ENCODE assay signal across 13 cellular contexts in genomic region chr14:105340821-105341408, GRCh38. TPM values are rescaled to one million over a fixed set of nuclear protein-coding genes. Genes with fewer than 3 reads are reported as not detected.
A peak's percentile ranks its signal among the peaks of the same experiment; 100 is the strongest.
DNase-seq lines count a peak whose midpoint lies in the region; ATAC-seq and TF ChIP-seq lines count a peak whose summit lies in the region.
"Had no signal": no experiment of that assay in that cellular context is flagged by ENCODE, and none has a peak within 500 bp of the region (broad histone marks: within the 10 kb centered on the region; RNA-seq: fewer than 3 reads in every experiment).

No MANE protein-coding gene starts in this region.

- H3K9ac ChIP-seq in adipocyte (ENCODE audit: low read length), result peak overlapping the region; percentile 70
- no peak overlapping the region for H3K9ac ChIP-seq in SK-N-SH

- TF ChIP-seq RAD21 in SK-N-SH (IDR thresholded peaks at IDR 0.05; ENCODE audit: low read length), result no peak

- no peak for TF ChIP-seq POLR2A in erythroblast (IDR thresholded peaks at IDR 0.05; ENCODE audit: low read length)

- DNase-seq in adipocyte (ENCODE audit: low read depth), result no peak
- DNase-seq in glutamatergic neuron, result no peak
- peak; percentile 55 for DNase-seq in putamen (ENCODE audit: low spot score)
- DNase-seq in SK-N-SH, result no peak
- no peak for DNase-seq in erythroblast (lab: John Stamatoyannopoulos, UW)
- DNase-seq: effector CD8-positive, alpha-beta T cell; GDM1; PC-9; stimulated activated naive CD4-positive, alpha-beta T cell treated with Interleukin-2 at 50 U/mL for 16 hours had no signal

- TF ChIP-seq EP300 in SK-N-SH (IDR thresholded peaks at IDR 0.05; ENCODE audit: borderline replicate concordance in 1 of 2, low read depth in 1 of 2, low read length in 1 of 2), result no peak

- POLR2A ChIA-PET in SK-N-SH (lab: Yijun Ruan, JAX), result interaction anchor here (0.7 kb wide), 1 partner anchor 174 kb away, joined by 3 read pairs; no protein-coding TSS in a partner anchor

- CTCF ChIA-PET in SK-N-SH (lab: Yijun Ruan, JAX), result interaction anchor here (0.9 to 1.3 kb wide), 3 partner anchors 11 to 250 kb away, joined by 3 to 5 read pairs (median 4); no protein-coding TSS in a partner anchor

- H3K4me1 Mint-ChIP-seq in glutamatergic neuron (ENCODE audit: low read depth, unreplicated experiment), result peaks cover 32% of the 10 kb centered on the region

- H3K27ac Mint-ChIP-seq in glutamatergic neuron (ENCODE audit: unreplicated experiment), result peak overlapping the region; percentile 64

- H3K9me2 ChIP-seq in DOHH2 (replicated peaks; ENCODE audit: control insufficient read depth, low read length), result no peaks in the 10 kb centered on the region
- H3K9me2 ChIP-seq in SK-N-SH, result no peaks in the 10 kb centered on the region

- H3K36me3 ChIP-seq in DOHH2 (ENCODE audit: control insufficient read depth, low read length) (no peaks in the 10 kb centered on the region), adipocyte (ENCODE audit: control insufficient read depth, insufficient read depth, low read length, severe bottlenecking) (no peaks in the 10 kb centered on the region), SK-N-SH (replicated peaks in 1 of 2; ENCODE audit: control insufficient read depth in 1 of 2, insufficient read depth in 2 of 2, low read length in 1 of 2) (no peaks in the 10 kb centered on the region)

- H3K4me3 ChIP-seq in DOHH2 (ENCODE audit: low read length), result no peak overlapping the region
- no peak overlapping the region for H3K4me3 ChIP-seq in adipocyte (ENCODE audit: low read length)
- H3K4me3 ChIP-seq in SK-N-SH (ENCODE audit: low read depth in 2 of 2, low read length in 1 of 2), result no peak overlapping the region
- H3K4me3 ChIP-seq: PC-9 had no signal

- peaks cover 23% of the 10 kb centered on the region for H3K9me3 Mint-ChIP-seq in glutamatergic neuron (ENCODE audit: unreplicated experiment)

- 86% methylated on average over 11 of the region's 15 CpGs for WGBS in SK-N-SH (ENCODE audit: low lambda C conversion rate)

- no peak overlapping the region for H3K27ac ChIP-seq in DOHH2 (ENCODE audit: low read depth, low read length)
- H3K27ac ChIP-seq in SK-N-SH (ENCODE audit: low read depth in 2 of 2, low read length in 1 of 2), result no peak overlapping the region
- H3K27ac ChIP-seq: PC-9 had no signal

- H3K36me3 Mint-ChIP-seq in glutamatergic neuron (ENCODE audit: unreplicated experiment), result peaks cover 6% of the 10 kb centered on the region

- peaks cover 3% of the 10 kb centered on the region; the same call in 1 of the 2 replicates for H3F3A ChIP-seq in DOHH2 (ENCODE audit: control insufficient read depth, insufficient read depth)
- H3F3A ChIP-seq in SK-N-SH (replicated peaks; ENCODE audit: insufficient read depth), result no peaks in the 10 kb centered on the region

- no peak for TF ChIP-seq CTCF in DOHH2 (IDR thresholded peaks at IDR 0.05; ENCODE audit: low read depth, low read length, poor library complexity, severe bottlenecking)
- no peak for TF ChIP-seq CTCF in glutamatergic neuron (IDR thresholded peaks at IDR 0.05; ENCODE audit: partially characterized antibody, unreplicated experiment)
- no peak for TF ChIP-seq CTCF in SK-N-SH (IDR thresholded peaks at IDR 0.05)

- no peak overlapping the region for H3K4me3 Mint-ChIP-seq in glutamatergic neuron (ENCODE audit: unreplicated experiment)
- H3K4me3 Mint-ChIP-seq: CD14-positive monocyte had no signal

- no peaks in the 10 kb centered on the region for H3K79me2 ChIP-seq in DOHH2 (ENCODE audit: control insufficient read depth, low read length)
- peaks cover 24% of the 10 kb centered on the region for H3K79me2 ChIP-seq in SK-N-SH (ENCODE audit: insufficient read depth)

- H3K27me3 Mint-ChIP-seq in glutamatergic neuron (ENCODE audit: unreplicated experiment), result peaks cover 16% of the 10 kb centered on the region

- no peaks in the 10 kb centered on the region for H4K20me1 ChIP-seq in DOHH2 (ENCODE audit: control insufficient read depth, insufficient read depth, low read depth, low read length)
- H4K20me1 ChIP-seq in SK-N-SH (ENCODE audit: insufficient read depth), result peaks cover 59% of the 10 kb centered on the region

- H3K27me3 ChIP-seq in DOHH2 (ENCODE audit: control insufficient read depth, low read length), result no peaks in the 10 kb centered on the region
- no peaks in the 10 kb centered on the region for H3K27me3 ChIP-seq in adipocyte (replicated peaks; ENCODE audit: control insufficient read depth, insufficient read depth, low read length)
- no peaks in the 10 kb centered on the region for H3K27me3 ChIP-seq in SK-N-SH (ENCODE audit: insufficient read depth)

- no peak overlapping the region for H2AFZ ChIP-seq in SK-N-SH (ENCODE audit: low read depth)
- H2AFZ ChIP-seq: PC-9 had no signal

- H3K9me3 ChIP-seq in DOHH2 (ENCODE audit: control insufficient read depth, insufficient read depth, low read length) (no peaks in the 10 kb centered on the region), adipocyte (ENCODE audit: control insufficient read depth, low read length) (no peaks in the 10 kb centered on the region), SK-N-SH (peaks cover 9% of the 10 kb centered on the region; the same call in 1 of the 2 replicates)

- ATAC-seq in HG03354 (IDR thresholded peaks at IDR 0.05; ENCODE audit: poor library complexity, severe bottlenecking, unreplicated experiment) (no peak), GM19351 (IDR thresholded peaks at IDR 0.05; ENCODE audit: unreplicated experiment) (no peak)

- H3K4me1 ChIP-seq in DOHH2 (ENCODE audit: control insufficient read depth, low read length) (peaks cover 16% of the 10 kb centered on the region), adipocyte (ENCODE audit: control insufficient read depth, insufficient read depth, low read length) (peaks cover 22% of the 10 kb centered on the region), SK-N-SH (ENCODE audit: control insufficient read depth in 1 of 2, insufficient read depth in 2 of 2, low read depth in 1 of 2, low read length in 1 of 2) (peaks cover 0 to 21% of the 10 kb centered on the region in 2 experiments; a peak in 1 of 4 replicates)

- H3K4me2 ChIP-seq in DOHH2 (ENCODE audit: low read length) (peak overlapping the region; percentile 19), SK-N-SH (no peak overlapping the region)
- H3K4me2 ChIP-seq: PC-9 had no signal

TF ChIP-seq in SK-N-SH, 30 proteins besides CTCF, POLR2A, EP300 and RAD21:
- TF ChIP-seq YY1 (IDR thresholded peaks at IDR 0.05; ENCODE audit: low read depth) (no peak), REST (IDR thresholded peaks at IDR 0.05; ENCODE audit: low read depth, low read length) (no peak), MAX (IDR thresholded peaks at IDR 0.05; ENCODE audit: low read depth) (no peak), TAF1 (IDR thresholded peaks at IDR 0.05; ENCODE audit: borderline replicate concordance, low read depth, low read length) (no peak), FOXJ3 (CRISPR knock-in tag; IDR thresholded peaks at IDR 0.05) (no peak), NRF1 (IDR thresholded peaks at IDR 0.05; ENCODE audit: low read depth, low read length) (no peak), JUND (IDR thresholded peaks at IDR 0.05) (no peak)
TF ChIP-seq in SK-N-SH: peak in this region for 0.

RNA-seq across cellular contexts. Expression of gene PACS2, which starts 26.4 kb away (rescaled TPM):
- 263 TPM for total RNA-seq in glutamatergic neuron (ENCODE audit: unreplicated experiment)
- polyA plus RNA-seq in SK-N-SH (2012; rRNA removed), result 27.4 and 42.7 TPM in 2 replicates
- 17.6 and 26.9 TPM in 2 replicates for polyA plus RNA-seq in SK-N-SH (2012; cell fraction: cytosol; rRNA removed)
- 174 and 202 TPM in 2 replicates for polyA plus RNA-seq in SK-N-SH (2012; cell fraction: nucleus; rRNA removed)

RNA-seq across cellular contexts. Expression of gene BRF1, which starts 40.1 kb away (rescaled TPM):
- 54.6 TPM for total RNA-seq in glutamatergic neuron (ENCODE audit: unreplicated experiment)
- 10.2 and 15.7 TPM in 2 replicates for polyA plus RNA-seq in SK-N-SH (2012; rRNA removed)
- 6.7 and 10.4 TPM in 2 replicates for polyA plus RNA-seq in SK-N-SH (2012; cell fraction: cytosol; rRNA removed)
- 48.8 and 58.4 TPM in 2 replicates for polyA plus RNA-seq in SK-N-SH (2012; cell fraction: nucleus; rRNA removed)

RNA-seq across cellular contexts. Expression of gene TEX22, which starts 57.4 kb away (rescaled TPM):
- total RNA-seq in glutamatergic neuron (ENCODE audit: unreplicated experiment), result 2.7 TPM
- 0.26 and 0.29 TPM in 2 replicates for polyA plus RNA-seq in SK-N-SH (2012; rRNA removed)
- polyA plus RNA-seq in SK-N-SH (2012; cell fraction: cytosol; rRNA removed), result 0.04 and 0.35 TPM in 2 replicates
- polyA plus RNA-seq in SK-N-SH (2012; cell fraction: nucleus; rRNA removed), result 2.6 TPM in 2 replicates
